ENCODE assay signal across 13 cellular contexts in genomic region chr14:89284368-89285058, GRCh38.
DNase-seq lines count a peak whose midpoint lies in the region; ATAC-seq, FAIRE-seq and TF ChIP-seq lines count a peak whose summit lies in the region.
"Had no signal": no experiment of that assay in that cellular context is flagged by ENCODE, and none has a peak within 500 bp of the region (broad histone marks: within the 10 kb centered on the region; RNA-seq: fewer than 3 reads in every experiment).

No MANE protein-coding gene starts in this region.

- no peaks in the 10 kb centered on the region for H3K23me2 ChIP-seq in H1 (ENCODE audit: low read depth, low read length)

- no peak overlapping the region for H2BK12ac ChIP-seq in H1 (ENCODE audit: low read depth, low read length)

- H3K56ac ChIP-seq in H1 (replicated peaks; ENCODE audit: insufficient read length, low read depth, low read length) = no peak overlapping the region

- peaks cover 5% of the 10 kb centered on the region; the same call in 1 of the 2 replicates for H3K79me1 ChIP-seq in H1 (ENCODE audit: low read depth, low read length)

- no peak overlapping the region for H2AFZ ChIP-seq in H1 (ENCODE audit: low read length)

- no peak overlapping the region for H4K91ac ChIP-seq in H1 (replicated peaks; ENCODE audit: insufficient read length, low read length)

- no peak for TF ChIP-seq POLR2A in H1 (IDR thresholded peaks at IDR 0.05; ENCODE audit: control extremely low read depth in 1 of 2, low read depth in 2 of 2, low read length in 2 of 2)

- peaks cover 2 to 6% of the 10 kb centered on the region in 2 experiments for H4K20me1 ChIP-seq in H1 (replicated peaks in 1 of 2; ENCODE audit: control insufficient read depth in 1 of 2, insufficient read depth in 2 of 2, low read length in 2 of 2)

- POLR2A ChIA-PET in H1 (lab: Charles Lee; ENCODE audit: partially characterized antibody) = interaction anchor here (1.9 kb wide), 1 partner anchor 9 kb away, joined by 7 read pairs; no protein-coding TSS in a partner anchor

- no peak overlapping the region for H3K27ac ChIP-seq in H1 (ENCODE audit: low read depth, low read length)
- H3K27ac ChIP-seq: upper lobe of right lung had no signal

- no peak overlapping the region for H3K27ac Mint-ChIP-seq in T-helper 2 cell treated with Interferon-gamma antibody and Interleukin-4, amounts not matched to agents 5 μg/mL and 100 μg/mL, for 36 hours
- H3K27ac Mint-ChIP-seq in stimulated activated naive B cell treated with anti-CD40 and anti-IgM and Interleukin-4, amounts not matched to agents 10 μg/mL and 1 μg/mL and 100 μg/mL, for 72 hours = peak overlapping the region; percentile 92

- peak overlapping the region; percentile 38 for H2BK120ac ChIP-seq in H1 (replicated peaks; ENCODE audit: low read depth, low read length)

- no peak overlapping the region for H4K5ac ChIP-seq in H1 (ENCODE audit: insufficient read length, low read depth, low read length)

- FAIRE-seq in H1 (lab: Jason Lieb, UNC) = no peak

- H3K79me2 ChIP-seq in H1 (ENCODE audit: control insufficient read depth in 1 of 2, insufficient read depth in 2 of 2, low read length in 2 of 2) = peaks cover 3 to 85% of the 10 kb centered on the region in 2 experiments; a peak in 3 of 4 replicates

- peak overlapping the region; percentile 28 for H3K4me3 Mint-ChIP-seq in T-helper 2 cell treated with Interferon-gamma antibody and Interleukin-4, amounts not matched to agents 5 μg/mL and 100 μg/mL, for 36 hours
- peak overlapping the region; percentile 61 to 64 for H3K4me3 Mint-ChIP-seq in stimulated activated naive B cell treated with anti-CD40 and anti-IgM and Interleukin-4, amounts not matched to agents 10 μg/mL and 1 μg/mL and 100 μg/mL, for 72 hours
- H3K4me3 Mint-ChIP-seq: naive B cell had no signal

- no peak overlapping the region for H3K23ac ChIP-seq in H1 (ENCODE audit: insufficient read length)

- CTCF ChIA-PET in H1 (lab: Charles Lee; ENCODE audit: partially characterized antibody) = interaction anchor here (0.5 to 1.0 kb wide), 4 partner anchors 8 to 383 kb away, joined by 3 read pairs; no protein-coding TSS in a partner anchor

- H3K4me1 Mint-ChIP-seq in T-helper 2 cell treated with Interferon-gamma antibody and Interleukin-4, amounts not matched to agents 5 μg/mL and 100 μg/mL, for 36 hours (ENCODE audit: low read depth) = peaks cover 53% of the 10 kb centered on the region
- peaks cover 37 to 72% of the 10 kb centered on the region in 2 donors for H3K4me1 Mint-ChIP-seq in stimulated activated naive B cell treated with anti-CD40 and anti-IgM and Interleukin-4, amounts not matched to agents 10 μg/mL and 1 μg/mL and 100 μg/mL, for 72 hours

- H2BK15ac ChIP-seq in H1 (ENCODE audit: low read length) = no peak overlapping the region

- H2AK5ac ChIP-seq in H1 (ENCODE audit: low read depth, low read length) = peak overlapping the region; percentile 69; the same call in 1 of the 2 replicates

- TF ChIP-seq RAD21 in H1 (IDR thresholded peaks at IDR 0.05 in 1 of 2, conservative IDR thresholded peaks at IDR 0.05 in 1 of 2; ENCODE audit: low read depth in 2 of 2, low read length in 2 of 2) = no peak

- ATAC-seq in stimulated activated naive B cell treated with anti-CD40 and anti-IgM and Interleukin-4, amounts not matched to agents 10 μg/mL and 1 μg/mL and 100 μg/mL, for 72 hours (replicated peaks) = no peak
- ATAC-seq: upper lobe of right lung had no signal

- 87% methylated on average over 13 of the region's 13 CpGs; no CpG with 5 or more reads in 1 of the 2 experiments for WGBS in H1 (ENCODE audit: extremely low coverage in 1 of 2, insufficient coverage in 1 of 2, insufficient read length in 1 of 2, insufficient replicate concordance in 2 of 2, low coverage in 1 of 2, low lambda C conversion rate in 2 of 2, missing lambda C conversion rate in 1 of 2), 2 experiments

- H3K14ac ChIP-seq in H1 (ENCODE audit: insufficient read length) = no peak overlapping the region

- H3K18ac ChIP-seq in H1 (ENCODE audit: extremely low read depth, low read length) = peak overlapping the region; percentile 9; the same call in 1 of the 2 replicates

- peak overlapping the region; percentile 69; the same call in 1 of the 2 replicates for H2BK5ac ChIP-seq in H1 (ENCODE audit: low read depth, low read length)

- H3K9me3 Mint-ChIP-seq in T-helper 2 cell treated with Interferon-gamma antibody and Interleukin-4, amounts not matched to agents 5 μg/mL and 100 μg/mL, for 36 hours = no peaks in the 10 kb centered on the region
- H3K9me3 Mint-ChIP-seq in stimulated activated naive B cell treated with anti-CD40 and anti-IgM and Interleukin-4, amounts not matched to agents 10 μg/mL and 1 μg/mL and 100 μg/mL, for 72 hours = peaks cover 2 to 3% of the 10 kb centered on the region in 2 donors
- H3K9me3 Mint-ChIP-seq: naive B cell had no signal

- H3K4me2 ChIP-seq in H1 (ENCODE audit: insufficient read depth in 1 of 2, low read depth in 2 of 2, low read length in 2 of 2) = no peak overlapping the region

- H2BK20ac ChIP-seq in H1 (ENCODE audit: low read length) = peak overlapping the region; percentile 21; the same call in 1 of the 2 replicates

- peaks cover 0 to 14% (median 3%) of the 10 kb centered on the region in 4 experiments; a peak in 2 of 7 replicates for H3K4me1 ChIP-seq in H1 (replicated peaks in 1 of 4; ENCODE audit: control insufficient read depth in 3 of 4, insufficient read depth in 4 of 4, low read length in 3 of 4)
- H3K4me1 ChIP-seq: upper lobe of right lung had no signal

- TF ChIP-seq EP300 in H1 (IDR thresholded peaks at IDR 0.05; ENCODE audit: borderline replicate concordance in 1 of 2, low read depth in 2 of 2, low read length in 2 of 2) = no peak

- no peak overlapping the region for H3K9ac ChIP-seq in H1 (replicated peaks in 1 of 4; ENCODE audit: extremely low read depth in 1 of 4, low read depth in 3 of 4, low read length in 3 of 4)

- H3K36me3 Mint-ChIP-seq in T-helper 2 cell treated with Interferon-gamma antibody and Interleukin-4, amounts not matched to agents 5 μg/mL and 100 μg/mL, for 36 hours (ENCODE audit: low read depth) = peaks cover 32% of the 10 kb centered on the region
- peaks cover 38 to 64% of the 10 kb centered on the region in 2 donors for H3K36me3 Mint-ChIP-seq in stimulated activated naive B cell treated with anti-CD40 and anti-IgM and Interleukin-4, amounts not matched to agents 10 μg/mL and 1 μg/mL and 100 μg/mL, for 72 hours

- H3K27me3 Mint-ChIP-seq in T-helper 2 cell treated with Interferon-gamma antibody and Interleukin-4, amounts not matched to agents 5 μg/mL and 100 μg/mL, for 36 hours (ENCODE audit: low read depth) = no peaks in the 10 kb centered on the region
- no peaks in the 10 kb centered on the region for H3K27me3 Mint-ChIP-seq in stimulated activated naive B cell treated with anti-CD40 and anti-IgM and Interleukin-4, amounts not matched to agents 10 μg/mL and 1 μg/mL and 100 μg/mL, for 72 hours
- H3K27me3 Mint-ChIP-seq: naive B cell had no signal

- no peaks in the 10 kb centered on the region for H3K27me3 ChIP-seq in H1 (replicated peaks in 1 of 4; ENCODE audit: control insufficient read depth in 3 of 4, extremely low read depth in 1 of 4, insufficient read depth in 3 of 4, low read length in 3 of 4)
- H3K27me3 ChIP-seq: upper lobe of right lung had no signal

- peaks cover 0 to 14% (median 5%) of the 10 kb centered on the region in 4 experiments; a peak in 3 of 8 replicates for H3K36me3 ChIP-seq in H1 (ENCODE audit: control insufficient read depth in 2 of 4, insufficient read depth in 4 of 4, low read length in 3 of 4)

- no peak for DNase-seq in T-helper 2 cell treated with Interferon-gamma antibody and Interleukin-4, amounts not matched to agents 5 μg/mL and 100 μg/mL, for 36 hours (ENCODE audit: low spot score)
- no peak for DNase-seq in T-helper 2 cell
- peak; percentile 25 to 75 for DNase-seq in NCI-H526 (lab: John Stamatoyannopoulos, UW)
- no peak for DNase-seq in H1 (ENCODE audit: low read depth in 1 of 2, low spot score in 2 of 2)
- DNase-seq in stimulated activated naive B cell treated with anti-CD40 and anti-IgM and Interleukin-4, amounts not matched to agents 10 μg/mL and 1 μg/mL and 100 μg/mL, for 72 hours = no peak
- DNase-seq in stimulated activated CD4-positive, alpha-beta T cell treated with anti-CD3 and anti-CD28 coated beads, Interleukin-4, amount 100 ng/mL, for 4 hours = no peak
- no peak for DNase-seq in ureter (ENCODE audit: low spot score)
- DNase-seq in foreskin melanocyte = no peak
- DNase-seq: activated CD4-positive, alpha-beta T cell treated with anti-CD3 and anti-CD28 coated beads, Interleukin-2, amount 50 U/mL, for 1 hour; DMS79 treated with DMSO at 0.1 percent for 48 hours; naive B cell; NCI-H1417 treated with DMSO at 0.1 percent for 48 hours; upper lobe of right lung had no signal

- H3K4me3 ChIP-seq in H1 (ENCODE audit: extremely low read depth in 1 of 4, insufficient read depth in 2 of 4, low read depth in 3 of 4, low read length in 4 of 4) = no peak overlapping the region
- H3K4me3 ChIP-seq: upper lobe of right lung had no signal

- TF ChIP-seq CTCF in H1 (IDR thresholded peaks at IDR 0.05; ENCODE audit: control extremely low read depth in 1 of 3, insufficient read depth in 1 of 3, low read depth in 1 of 3, low read length in 3 of 3) = no peak

- H3K4ac ChIP-seq in H1 (replicated peaks; ENCODE audit: insufficient read length, low read depth, low read length) = no peak overlapping the region

- no peaks in the 10 kb centered on the region for H3K9me3 ChIP-seq in H1 (ENCODE audit: insufficient read depth in 2 of 2, low read depth in 1 of 2, low read length in 1 of 2)
- H3K9me3 ChIP-seq: upper lobe of right lung had no signal

- no peak overlapping the region for H4K8ac ChIP-seq in H1 (ENCODE audit: extremely low read depth, insufficient read depth, low read length)

TF ChIP-seq in H1, 55 proteins besides CTCF, POLR2A, EP300 and RAD21 (continues in another document):
- TF ChIP-seq GABPA (IDR thresholded peaks at IDR 0.05; ENCODE audit: borderline replicate concordance, insufficient read depth, low read length) = no peak
- TF ChIP-seq CREB1 (IDR thresholded peaks at IDR 0.05) = no peak
- TF ChIP-seq EZH2 (IDR thresholded peaks at IDR 0.05; ENCODE audit: low read depth, low read length, severe bottlenecking) = no peak
- TF ChIP-seq BACH1 (IDR thresholded peaks at IDR 0.05; ENCODE audit: low read length) = no peak
- no peak for TF ChIP-seq JUND (IDR thresholded peaks at IDR 0.05; ENCODE audit: low read length)
- TF ChIP-seq RFX5 (IDR thresholded peaks at IDR 0.05; ENCODE audit: borderline replicate concordance, low read depth, low read length) = no peak
- no peak for TF ChIP-seq MAX (IDR thresholded peaks at IDR 0.05)
- TF ChIP-seq GTF2F1 (IDR thresholded peaks at IDR 0.05; ENCODE audit: borderline replicate concordance, low read depth, low read length) = no peak
- TF ChIP-seq ZNF274 (IDR thresholded peaks at IDR 0.05; ENCODE audit: borderline replicate concordance, extremely low read depth, low read length) = no peak
- TF ChIP-seq TCF12 (IDR thresholded peaks at IDR 0.05; ENCODE audit: low read depth, low read length) = no peak
- no peak for TF ChIP-seq SIN3A (conservative IDR thresholded peaks at IDR 0.05 in 1 of 2, IDR thresholded peaks at IDR 0.05 in 1 of 2; ENCODE audit: low read depth in 1 of 2, low read length in 2 of 2)

Comparison
In these comparisons a context has a peak if more than half of its experiments do, and no peak if none do; other contexts are left out.
1. DNase-seq: peak in NCI-H526 (2 of 2); none in T-helper 2 cell treated with Interferon-gamma antibody and Interleukin-4, amounts not matched to agents 5 μg/mL and 100 μg/mL, for 36 hours (single experiment), T-helper 2 cell (0 of 5), H1 (0 of 2), stimulated activated naive B cell treated with anti-CD40 and anti-IgM and Interleukin-4, amounts not matched to agents 10 μg/mL and 1 μg/mL and 100 μg/mL, for 72 hours (single experiment), stimulated activated CD4-positive, alpha-beta T cell treated with anti-CD3 and anti-CD28 coated beads, Interleukin-4, amount 100 ng/mL, for 4 hours (0 of 2), ureter (single experiment) and foreskin melanocyte (single experiment).